8 cellular contexts compared by ENCODE assay signal in the genomic region with DNA sequence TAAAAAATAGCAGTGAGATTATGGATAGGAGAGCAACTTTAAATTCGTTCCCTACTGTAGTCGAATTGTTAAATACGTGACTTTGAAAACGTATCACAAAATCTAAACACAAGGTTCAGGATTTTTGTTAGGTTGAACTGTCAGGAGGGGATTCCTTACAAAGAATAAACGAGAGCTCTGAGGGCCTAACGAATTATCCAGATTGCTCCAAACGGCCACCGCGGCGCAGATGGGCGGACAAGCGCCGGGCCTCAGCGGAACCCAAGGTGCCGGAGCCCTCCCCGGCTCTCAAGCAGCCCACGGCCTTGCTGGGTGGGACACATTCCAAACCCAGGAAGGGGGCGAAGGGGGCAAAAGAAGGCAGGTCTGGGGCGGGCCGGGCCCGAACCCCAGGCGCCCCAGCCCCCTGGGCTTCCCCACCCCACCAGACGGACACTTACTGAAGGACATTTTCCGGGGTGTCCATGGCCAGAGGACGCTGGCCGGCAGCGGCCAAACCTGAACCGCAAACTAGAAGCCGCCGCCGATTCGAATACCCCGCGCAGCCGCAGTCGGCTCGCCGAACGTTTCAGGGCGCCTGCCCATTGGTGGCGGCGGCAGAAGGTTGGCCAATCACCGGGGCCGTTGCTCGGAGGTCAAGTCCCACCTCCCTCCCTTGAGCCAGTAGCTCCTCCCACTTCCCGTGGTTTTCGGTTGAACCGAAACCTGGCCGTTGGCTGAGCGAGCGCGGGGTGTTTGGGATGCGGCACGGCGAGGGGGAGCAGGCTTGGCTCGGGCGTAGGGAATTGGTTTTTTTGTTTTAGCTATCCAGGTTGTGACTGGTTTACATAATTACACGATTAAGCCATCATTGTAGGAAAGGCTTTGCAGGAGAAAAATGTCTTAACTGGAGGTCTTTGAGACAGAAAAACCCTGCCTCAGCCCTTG.
DNase-seq lines count a peak whose midpoint lies in the region; FAIRE-seq and TF ChIP-seq lines count a peak whose summit lies in the region.

A gene (minus strand): TSS at position 534 of the 927 bp plus-strand sequence. CDS start 68 bp downstream, at position 466.

- TF ChIP-seq CTCF in Loucy (conservative IDR thresholded peaks at IDR 0.05; ENCODE audit: low read length) = no peak
- TF ChIP-seq CTCF in fibroblast of pulmonary artery (IDR thresholded peaks at IDR 0.05; ENCODE audit: low read length, missing control alignments) = no peak
- no peak for TF ChIP-seq CTCF in nephron (IDR thresholded peaks at IDR 0.05; ENCODE audit: unreplicated experiment in 3 of 3)

- peak within 1 kb of the TSS; percentile 99 for H3K9ac ChIP-seq in Loucy (ENCODE audit: low read depth, low read length, poor library complexity, severe bottlenecking)

- peaks cover under 1% of the 10 kb centered on the region for H3K36me3 Mint-ChIP-seq in nephron (ENCODE audit: low read depth)
- peaks cover 24% of the 10 kb centered on the region for H3K36me3 Mint-ChIP-seq in stimulated activated naive CD8-positive, alpha-beta T cell treated with anti-CD3 and anti-CD28 coated beads, Interleukin-15, Interleukin-2, amounts not matched to agents 100 ng/mL and 50 ng/mL, for 24 hours (ENCODE audit: low read depth)

- peak; percentile 97 for DNase-seq in EL
- peak; percentile 87 for DNase-seq in H54 (ENCODE audit: insufficient read length, low spot score)
- peak; percentile 91 for DNase-seq in activated T-helper 9 cell treated with anti-CD3 and anti-CD28 coated beads, Interleukin-2, amount 50 U/mL, for 16 hours (ENCODE audit: low read depth)
- peak; percentile 97 for DNase-seq in fibroblast of pulmonary artery (ENCODE audit: low read depth)

- peak within 1 kb of the TSS; percentile 32; the same call in 1 of the 2 replicates for H2AFZ ChIP-seq in Loucy (ENCODE audit: low read length)

- H4K20me1 ChIP-seq in Loucy (ENCODE audit: insufficient read depth, low read length, poor library complexity, severe bottlenecking) = peaks cover 34% of the 10 kb centered on the region

- H3K9me3 Mint-ChIP-seq in nephron = no peaks in the 10 kb centered on the region
- H3K9me3 Mint-ChIP-seq in stimulated activated naive CD8-positive, alpha-beta T cell treated with anti-CD3 and anti-CD28 coated beads, Interleukin-15, Interleukin-2, amounts not matched to agents 100 ng/mL and 50 ng/mL, for 24 hours = no peaks in the 10 kb centered on the region

- peak within 1 kb of the TSS; percentile 91 to 95 (median 95) for H3K4me3 Mint-ChIP-seq in nephron
- H3K4me3 Mint-ChIP-seq in stimulated activated naive CD8-positive, alpha-beta T cell treated with anti-CD3 and anti-CD28 coated beads, Interleukin-15, Interleukin-2, amounts not matched to agents 100 ng/mL and 50 ng/mL, for 24 hours = peak within 1 kb of the TSS; percentile 97

- FAIRE-seq in H54 (lab: Jason Lieb, UNC) = peak; percentile 82

- peaks cover 36% of the 10 kb centered on the region for H3K4me1 Mint-ChIP-seq in nephron
- peaks cover 39% of the 10 kb centered on the region for H3K4me1 Mint-ChIP-seq in stimulated activated naive CD8-positive, alpha-beta T cell treated with anti-CD3 and anti-CD28 coated beads, Interleukin-15, Interleukin-2, amounts not matched to agents 100 ng/mL and 50 ng/mL, for 24 hours (ENCODE audit: low read depth)

- peak within 1 kb of the TSS; percentile 97 for H3K4me2 ChIP-seq in Loucy (ENCODE audit: low read depth, low read length, poor library complexity, severe bottlenecking)

- H3K4me1 ChIP-seq in Loucy (ENCODE audit: insufficient read depth, low read length, poor library complexity, severe bottlenecking) = peaks cover 40% of the 10 kb centered on the region

- H3K36me3 ChIP-seq in Loucy (ENCODE audit: insufficient read depth, low read length) = peaks cover 13% of the 10 kb centered on the region; the same call in 1 of the 2 replicates

- H3K79me2 ChIP-seq in Loucy (ENCODE audit: insufficient read depth, low read length) = peaks cover 64% of the 10 kb centered on the region

- H3K27me3 ChIP-seq in Loucy (ENCODE audit: insufficient read depth, low read length, poor library complexity, severe bottlenecking) = no peaks in the 10 kb centered on the region

- no peaks in the 10 kb centered on the region for H3K9me3 ChIP-seq in Loucy (ENCODE audit: insufficient read depth, low read depth, low read length)

- H3K27ac Mint-ChIP-seq in nephron = peak within 1 kb of the TSS; percentile 97 to 98 (median 97)
- peak within 1 kb of the TSS; percentile 97 for H3K27ac Mint-ChIP-seq in stimulated activated naive CD8-positive, alpha-beta T cell treated with anti-CD3 and anti-CD28 coated beads, Interleukin-15, Interleukin-2, amounts not matched to agents 100 ng/mL and 50 ng/mL, for 24 hours

- no peaks in the 10 kb centered on the region; the same call in 1 of the 2 replicates for H3F3A ChIP-seq in Loucy (ENCODE audit: low read depth)

- no peaks in the 10 kb centered on the region for H3K9me2 ChIP-seq in Loucy (replicated peaks; ENCODE audit: low read depth, low read length)

- TF ChIP-seq POLR2A in H54 (IDR thresholded peaks at IDR 0.05; ENCODE audit: low read depth, low read length) = peak; percentile 80
- peak; percentile 90 for TF ChIP-seq POLR2A in Raji (IDR thresholded peaks at IDR 0.05; ENCODE audit: insufficient read depth, low read depth, low read length)

- H3K4me3 ChIP-seq in Loucy (ENCODE audit: low read length, poor library complexity, severe bottlenecking) = peak within 1 kb of the TSS; percentile 88
- peak within 1 kb of the TSS; percentile 92 for H3K4me3 ChIP-seq in fibroblast of pulmonary artery (replicated peaks; ENCODE audit: low read depth, low read length)

- H3K27me3 Mint-ChIP-seq in nephron (ENCODE audit: low read depth) = peaks cover 8% of the 10 kb centered on the region
- H3K27me3 Mint-ChIP-seq in stimulated activated naive CD8-positive, alpha-beta T cell treated with anti-CD3 and anti-CD28 coated beads, Interleukin-15, Interleukin-2, amounts not matched to agents 100 ng/mL and 50 ng/mL, for 24 hours = peaks cover 8% of the 10 kb centered on the region

Comparison
In these comparisons a context has a peak if more than half of its experiments do, and no peak if none do; other contexts are left out.
1. Peak in every context shown above with its lines: DNase-seq and H3K4me3 ChIP-seq.